In genomic region chr12:114933428-114934160, GRCh38 we compare ENCODE assay signal across 16 cellular contexts.
DNase-seq lines count a peak whose midpoint lies in the region; ATAC-seq and TF ChIP-seq lines count a peak whose summit lies in the region.
"Had no signal": no experiment of that assay in that cellular context is flagged by ENCODE, and none has a peak within 500 bp of the region (broad histone marks: within the 10 kb centered on the region; RNA-seq: fewer than 3 reads in every experiment).

No MANE protein-coding gene starts in this region.

- DNase-seq in AG09309 (ENCODE audit: low read depth) (peak; percentile 79), LoVo (ENCODE audit: low spot score) (peak; percentile 61), brain pericyte (ENCODE audit: low read depth, low spot score) (peak; percentile 63), left lung (no peak), inferior parietal cortex (ENCODE audit: extremely low spot score) (no peak), H7 (no peak)
- no peak for DNase-seq in NK-92 treated with Interleukin-12 subunit alpha and Interleukin-12 subunit beta, amount 100 ng/mL, for 24 hours (lab: John Stamatoyannopoulos, UW)
- DNase-seq: activated CD8-positive, alpha-beta T cell treated with anti-CD3 and anti-CD28 coated beads for 36 hours; C1 segment of cervical spinal cord; effector memory CD8-positive, alpha-beta T cell; KBM-7; kidney had no signal

- no peak for TF ChIP-seq CTCF in AG09309 (IDR thresholded peaks at IDR 0.05; ENCODE audit: control insufficient read depth, insufficient read depth, low read depth, low read length, missing control alignments)
- no peak for TF ChIP-seq CTCF in left lung (IDR thresholded peaks at IDR 0.05)

- peaks cover 0 to 6% of the 10 kb centered on the region in 2 donors for H3K9me3 ChIP-seq in left lung

- H3K4me3 ChIP-seq in AG09309 (ENCODE audit: control insufficient read depth, low read depth, low read length) (no peak overlapping the region), left lung (no peak overlapping the region), H7 (ENCODE audit: insufficient read depth, low read depth, low read length) (no peak overlapping the region)
- H3K4me3 ChIP-seq: tibial nerve had no signal

- ATAC-seq in left lung, result peak; percentile 50
- no peak for ATAC-seq in HG02840 (IDR thresholded peaks at IDR 0.05; ENCODE audit: low FRiP score, unreplicated experiment)
- ATAC-seq: activated CD8-positive, alpha-beta T cell treated with anti-CD3 and anti-CD28 coated beads for 36 hours; activated naive CD4-positive, alpha-beta T cell treated with anti-CD3 and anti-CD28 coated beads, Interleukin-2, amount 50 U/mL, for 72 hours; effector memory CD8-positive, alpha-beta T cell had no signal

- H3K27ac ChIP-seq in left lung, result no peak overlapping the region
- H3K27ac ChIP-seq: parathyroid adenoma, tibial nerve had no signal

- H3K4me1 ChIP-seq in left lung, result no peaks in the 10 kb centered on the region
- H3K4me1 ChIP-seq: parathyroid adenoma, tibial nerve had no signal

- no peaks in the 10 kb centered on the region for H3K36me3 ChIP-seq in left lung
- H3K36me3 ChIP-seq in H7 (replicated peaks; ENCODE audit: control insufficient read depth, insufficient read depth, low read length), result no peaks in the 10 kb centered on the region
- H3K36me3 ChIP-seq: tibial nerve had no signal

- no peaks in the 10 kb centered on the region for H3K27me3 ChIP-seq in left lung
- H3K27me3 ChIP-seq in H7 (ENCODE audit: control insufficient read depth, insufficient read depth, low read length), result no peaks in the 10 kb centered on the region
- H3K27me3 ChIP-seq: tibial nerve had no signal

- intact Hi-C loops in left lung (cut with DNase I), result no loop called here

Comparison
In these comparisons a context has a peak if more than half of its experiments do, and no peak if none do; other contexts are left out.
1. DNase-seq: peak in AG09309 (single experiment), LoVo (single experiment) and brain pericyte (single experiment); none in left lung (0 of 2), NK-92 treated with Interleukin-12 subunit alpha and Interleukin-12 subunit beta, amount 100 ng/mL, for 24 hours (single experiment), inferior parietal cortex (single experiment) and H7 (single experiment).